ENCODE assay signal across 12 cellular contexts in the genomic region with DNA sequence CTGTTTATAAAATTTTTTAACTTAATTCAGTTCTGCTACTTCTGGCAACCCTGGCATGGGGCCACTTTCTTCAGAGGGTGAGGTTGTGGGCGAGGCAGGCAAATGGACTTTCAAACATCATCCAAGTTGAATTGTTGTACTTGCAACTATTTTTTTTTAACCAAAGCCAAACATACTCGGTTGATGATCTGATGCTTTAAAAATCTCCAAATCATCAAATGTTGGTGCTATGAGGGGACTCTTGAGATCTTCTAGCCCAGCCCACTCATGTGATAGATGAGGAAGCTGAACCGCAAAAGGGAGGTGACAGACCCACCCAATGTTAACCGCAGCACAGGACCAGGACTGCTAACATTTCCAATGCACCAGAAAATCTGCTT. TPM values are rescaled to one million over a fixed set of nuclear protein-coding genes. Genes with fewer than 3 reads are reported as not detected.
DNase-seq lines count a peak whose midpoint lies in the region; TF ChIP-seq lines count a peak whose summit lies in the region.
"Had no signal": no experiment of that assay in that cellular context is flagged by ENCODE, and none has a peak within 500 bp of the region (broad histone marks: within the 10 kb centered on the region; RNA-seq: fewer than 3 reads in every experiment).

No MANE protein-coding gene starts in this region.

- TF ChIP-seq CTCF in tibial nerve (IDR thresholded peaks at IDR 0.05): no peak

- H3K4me3 Mint-ChIP-seq in immature natural killer cell: peak overlapping the region; percentile 57 to 89 (median 75)
- H3K4me3 Mint-ChIP-seq: activated naive CD4-positive, alpha-beta T cell treated with anti-CD3 and anti-CD28 coated beads, Interleukin-2, amount 50 U/mL, for 24 hours had no signal

- TF ChIP-seq EP300 in tibial nerve (IDR thresholded peaks at IDR 0.05): peak in 1 of 2 donors; percentile 25

- 47 to 48% methylated on average over 4 of the region's 4 CpGs for WGBS in tibial nerve, 2 donors

- H3K36me3 Mint-ChIP-seq in immature natural killer cell: peaks cover 4 to 10% (median 10%) of the 10 kb centered on the region in 3 donors

- no peak overlapping the region for H3K4me3 ChIP-seq in tibial nerve

- DNase-seq in NCI-H82 (lab: John Stamatoyannopoulos, UW): peak; percentile 54
- DNase-seq in NCI-H82 treated with DMSO at 0.1 percent for 48 hours (lab: John Stamatoyannopoulos, UW; ENCODE audit: unreplicated experiment): no peak
- DNase-seq in amniotic epithelial cell (ENCODE audit: low read depth): peak; percentile 62
- peak; percentile 67 to 84 (median 74) for DNase-seq in immature natural killer cell
- peak; percentile 51 to 61 for DNase-seq in tibial nerve (ENCODE audit: low spot score in 2 of 2)
- DNase-seq in stimulated activated CD4-positive, alpha-beta T cell treated with anti-CD3 and anti-CD28 coated beads, Interleukin-15, amount 100 ng/mL, for 24 hours: no peak
- no peak for DNase-seq in HK-2 (ENCODE audit: unreplicated experiment)
- no peak for DNase-seq in DMS153 treated with DMSO at 0.1 percent for 48 hours (lab: John Stamatoyannopoulos, UW; ENCODE audit: unreplicated experiment)

- H3K27ac ChIP-seq in tibial nerve: peak overlapping the region; percentile 4 to 68 (median 40)

- no peaks in the 10 kb centered on the region for H3K27me3 ChIP-seq in tibial nerve

- H3K27me3 Mint-ChIP-seq in immature natural killer cell (ENCODE audit: low read depth in 3 of 3): peaks cover 8 to 11% (median 11%) of the 10 kb centered on the region in 3 donors
- H3K27me3 Mint-ChIP-seq: activated naive CD4-positive, alpha-beta T cell treated with anti-CD3 and anti-CD28 coated beads, Interleukin-2, amount 50 U/mL, for 24 hours had no signal

- peaks cover 0 to 32% (median 5%) of the 10 kb centered on the region in 4 donors for H3K4me1 ChIP-seq in tibial nerve

- H3K36me3 ChIP-seq in tibial nerve: no peaks in the 10 kb centered on the region

- H3K9me3 Mint-ChIP-seq in immature natural killer cell: peaks cover 0 to 12% (median 6%) of the 10 kb centered on the region in 6 donors

- TF ChIP-seq POLR2A in tibial nerve (IDR thresholded peaks at IDR 0.05): no peak

- peaks cover 41 to 71% of the 10 kb centered on the region in 2 donors for H3K4me1 Mint-ChIP-seq in immature natural killer cell
- H3K4me1 Mint-ChIP-seq: activated naive CD4-positive, alpha-beta T cell treated with anti-CD3 and anti-CD28 coated beads, Interleukin-2, amount 50 U/mL, for 24 hours had no signal

- H3K9me3 ChIP-seq in tibial nerve: peaks cover 0 to 12% (median 4%) of the 10 kb centered on the region in 4 donors

- H3K27ac Mint-ChIP-seq in immature natural killer cell: peak overlapping the region; percentile 85 to 99 (median 96)
- H3K27ac Mint-ChIP-seq: activated naive CD4-positive, alpha-beta T cell treated with anti-CD3 and anti-CD28 coated beads, Interleukin-2, amount 50 U/mL, for 24 hours had no signal

RNA-seq across cellular contexts. Expression of gene SLC1A7, which starts 6.7 kb away (rescaled TPM):
- 1 to 10 TPM; 2.1 to 6.4 (median 4.8) TPM for polyA plus RNA-seq in immature natural killer cell
- total RNA-seq in tibial nerve: 1 to 10 TPM in 1 of 4 donors, under 1 TPM in 1, not detected in 2; 0.66 to 1.6 TPM
- total RNA-seq: A673, endothelial cell of umbilical vein, lung microvascular endothelial cell had no signal
- polyA plus RNA-seq: endothelial cell of umbilical vein had no signal

Comparison
In these comparisons a context has a peak if more than half of its experiments do, and no peak if none do; other contexts are left out.
1. DNase-seq: peak in NCI-H82 (single experiment), amniotic epithelial cell (single experiment), immature natural killer cell (3 of 3) and tibial nerve (2 of 2); none in NCI-H82 treated with DMSO at 0.1 percent for 48 hours (single experiment), stimulated activated CD4-positive, alpha-beta T cell treated with anti-CD3 and anti-CD28 coated beads, Interleukin-15, amount 100 ng/mL, for 24 hours (single experiment), HK-2 (single experiment) and DMS153 treated with DMSO at 0.1 percent for 48 hours (single experiment).